Comparison of ENCODE assay signal across 8 cellular contexts in the genomic region with DNA sequence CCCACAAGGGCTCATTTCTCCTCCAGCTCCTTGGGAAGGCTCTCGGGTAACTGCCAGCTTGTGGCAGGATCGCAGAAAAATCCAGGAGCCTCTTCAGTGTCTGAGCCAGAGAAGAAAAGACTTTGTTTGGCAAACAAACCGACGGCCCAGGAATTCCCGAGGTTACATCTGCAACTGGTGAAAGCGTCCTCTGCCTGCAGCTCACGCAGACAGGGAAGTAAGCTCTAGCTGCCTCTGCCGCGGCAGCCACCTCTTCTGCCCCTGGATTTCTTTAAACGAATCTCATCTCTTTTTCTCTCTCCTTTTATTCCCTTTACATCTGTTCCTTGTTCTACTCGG. TPM values are rescaled to one million over a fixed set of nuclear protein-coding genes. Genes with fewer than 3 reads are reported as not detected.
DNase-seq lines count a peak whose midpoint lies in the region; ATAC-seq lines count a peak whose summit lies in the region.

No MANE protein-coding gene starts in this region.

- intact Hi-C loops in activated CD4-positive, alpha-beta T cell treated with anti-CD3 and anti-CD28 coated beads for 36 hours (cut with DNase I, micrococcal nuclease) = loop anchor here (1.0 to 10.0 kb wide), 5 partner anchors 59 to 707 kb away; a partner anchor contains a TSS
- intact Hi-C loops in dendritic cell treated with granulocyte-macrophage colony-stimulating factor and Interleukin-4, amounts not matched to agents 40 ng/mL and 50 ng/mL, for 4 days (cut with micrococcal nuclease) = no loop called here

- peak overlapping the region in 1 of 2 donors; percentile 31 for H3K9ac ChIP-seq in mucosa of rectum (ENCODE audit: low read depth in 1 of 2, low read length in 2 of 2)

- H3K9me3 Mint-ChIP-seq in activated CD4-positive, alpha-beta T cell treated with anti-CD3 and anti-CD28 coated beads for 36 hours (ENCODE audit: low read depth) = no peaks in the 10 kb centered on the region
- H3K9me3 Mint-ChIP-seq in dendritic cell treated with granulocyte-macrophage colony-stimulating factor and Interleukin-4, amounts not matched to agents 40 ng/mL and 50 ng/mL, for 4 days = no peaks in the 10 kb centered on the region

- CTCF ChIA-PET in activated CD4-positive, alpha-beta T cell treated with anti-CD3 and anti-CD28 coated beads for 36 hours (lab: Charles Lee) = no interaction called here

- peak; percentile 17 for DNase-seq in activated CD4-positive, alpha-beta T cell treated with anti-CD3 and anti-CD28 coated beads for 36 hours
- no peak for DNase-seq in activated CD4-positive, alpha-beta T cell treated with anti-CD3 and anti-CD28 coated beads, Interleukin-2, amount 50 U/mL, for 4 hours
- DNase-seq in HAP-1 (ENCODE audit: low spot score in 2 of 2) (peak in 1 of 2 experiments; percentile 41), NCI-H748 (lab: John Stamatoyannopoulos, UW; ENCODE audit: unreplicated experiment) (peak; percentile 50), epidermal melanocyte (ENCODE audit: insufficient read length, low spot score) (no peak), cerebellar cortex (ENCODE audit: low spot score) (no peak)

- peak; percentile 19 for ATAC-seq in activated CD4-positive, alpha-beta T cell treated with anti-CD3 and anti-CD28 coated beads for 36 hours

- peaks cover 55% of the 10 kb centered on the region for H3K27me3 Mint-ChIP-seq in activated CD4-positive, alpha-beta T cell treated with anti-CD3 and anti-CD28 coated beads for 36 hours
- H3K27me3 Mint-ChIP-seq in dendritic cell treated with granulocyte-macrophage colony-stimulating factor and Interleukin-4, amounts not matched to agents 40 ng/mL and 50 ng/mL, for 4 days = peaks cover 70% of the 10 kb centered on the region

- H3K36me3 ChIP-seq in HAP-1 (replicated peaks) (no peaks in the 10 kb centered on the region), mucosa of rectum (ENCODE audit: control insufficient read depth in 2 of 2, insufficient read depth in 2 of 2, low read length in 2 of 2) (no peaks in the 10 kb centered on the region)

- H3K36me3 Mint-ChIP-seq in activated CD4-positive, alpha-beta T cell treated with anti-CD3 and anti-CD28 coated beads for 36 hours (ENCODE audit: low read depth) = no peaks in the 10 kb centered on the region
- H3K36me3 Mint-ChIP-seq in dendritic cell treated with granulocyte-macrophage colony-stimulating factor and Interleukin-4, amounts not matched to agents 40 ng/mL and 50 ng/mL, for 4 days (ENCODE audit: low read depth) = no peaks in the 10 kb centered on the region

- H3K27ac Mint-ChIP-seq in activated CD4-positive, alpha-beta T cell treated with anti-CD3 and anti-CD28 coated beads for 36 hours = no peak overlapping the region
- no peak overlapping the region for H3K27ac Mint-ChIP-seq in dendritic cell treated with granulocyte-macrophage colony-stimulating factor and Interleukin-4, amounts not matched to agents 40 ng/mL and 50 ng/mL, for 4 days

- POLR2A ChIA-PET in activated CD4-positive, alpha-beta T cell treated with anti-CD3 and anti-CD28 coated beads for 36 hours (lab: Charles Lee) = no interaction called here

- no peaks in the 10 kb centered on the region for H3K27me3 ChIP-seq in HAP-1 (ENCODE audit: low read depth)
- peaks cover 18 to 19% of the 10 kb centered on the region in 2 donors for H3K27me3 ChIP-seq in mucosa of rectum (ENCODE audit: control insufficient read depth in 2 of 2, insufficient read depth in 2 of 2, low read length in 2 of 2)

- H3K9me3 ChIP-seq in HAP-1 (no peaks in the 10 kb centered on the region), mucosa of rectum (ENCODE audit: control insufficient read depth in 2 of 2, low read length in 2 of 2) (no peaks in the 10 kb centered on the region)

- peaks cover 18% of the 10 kb centered on the region for H3K4me1 Mint-ChIP-seq in activated CD4-positive, alpha-beta T cell treated with anti-CD3 and anti-CD28 coated beads for 36 hours
- H3K4me1 Mint-ChIP-seq in dendritic cell treated with granulocyte-macrophage colony-stimulating factor and Interleukin-4, amounts not matched to agents 40 ng/mL and 50 ng/mL, for 4 days (ENCODE audit: low read depth) = peaks cover 29% of the 10 kb centered on the region

- no peaks in the 10 kb centered on the region; the same call in 1 of the 2 replicates for H3K4me1 ChIP-seq in HAP-1
- H3K4me1 ChIP-seq in mucosa of rectum (ENCODE audit: control insufficient read depth in 2 of 2, insufficient read depth in 2 of 2, low read length in 2 of 2) = peaks cover 0 to 8% of the 10 kb centered on the region in 2 donors

- peak overlapping the region; percentile 9 to 12 for H3K27ac ChIP-seq in mucosa of rectum (ENCODE audit: low read depth in 2 of 2, low read length in 2 of 2)

- peak overlapping the region; percentile 67 for H3K4me3 Mint-ChIP-seq in activated CD4-positive, alpha-beta T cell treated with anti-CD3 and anti-CD28 coated beads for 36 hours
- peak overlapping the region; percentile 42 for H3K4me3 Mint-ChIP-seq in dendritic cell treated with granulocyte-macrophage colony-stimulating factor and Interleukin-4, amounts not matched to agents 40 ng/mL and 50 ng/mL, for 4 days

- in situ Hi-C loops in HAP-1 (cut with MboI; ENCODE audit: low sequenced_read_pairs) = no loop called here

- H3K4me3 ChIP-seq in HAP-1 (peak overlapping the region; percentile 31), mucosa of rectum (ENCODE audit: low read length in 2 of 2) (peak overlapping the region; percentile 53 to 61)

RNA-seq across cellular contexts. Expression of a gene that starts 0.3 kb away (rescaled TPM):
- total RNA-seq in activated CD4-positive, alpha-beta T cell treated with anti-CD3 and anti-CD28 coated beads for 36 hours = under 1 TPM; 0.05 to 0.14 TPM

RNA-seq across cellular contexts. Expression of a gene that starts 58.9 kb away (rescaled TPM):
- 100 to 1,000 TPM; 123 to 125 TPM for total RNA-seq in activated CD4-positive, alpha-beta T cell treated with anti-CD3 and anti-CD28 coated beads for 36 hours

Comparison
In these comparisons a context has a peak if more than half of its experiments do, and no peak if none do; other contexts are left out.
1. DNase-seq: peak in activated CD4-positive, alpha-beta T cell treated with anti-CD3 and anti-CD28 coated beads for 36 hours (single experiment) and NCI-H748 (single experiment); none in activated CD4-positive, alpha-beta T cell treated with anti-CD3 and anti-CD28 coated beads, Interleukin-2, amount 50 U/mL, for 4 hours (0 of 2), epidermal melanocyte (single experiment) and cerebellar cortex (single experiment).